9 cellular contexts compared by ENCODE assay signal in genomic region chr17:40538019-40538935, GRCh38. TPM values are rescaled to one million over a fixed set of nuclear protein-coding genes. Genes with fewer than 3 reads are reported as not detected.
DNase-seq lines count a peak whose midpoint lies in the region; ATAC-seq and TF ChIP-seq lines count a peak whose summit lies in the region.
"Had no signal": no experiment of that assay in that cellular context is flagged by ENCODE, and none has a peak within 500 bp of the region (broad histone marks: within the 10 kb centered on the region; RNA-seq: fewer than 3 reads in every experiment).

No MANE protein-coding gene starts in this region.

- no peak overlapping the region for H3K4me3 ChIP-seq in upper lobe of left lung

- no peaks in the 10 kb centered on the region for H3K9me3 ChIP-seq in upper lobe of left lung

- peaks cover 75% of the 10 kb centered on the region for H3K4me1 Mint-ChIP-seq in mesothelial cell of epicardium

- no peak for TF ChIP-seq EP300 in upper lobe of left lung (IDR thresholded peaks at IDR 0.05)

- no peaks in the 10 kb centered on the region for H3K36me3 Mint-ChIP-seq in mesothelial cell of epicardium

- H3K36me3 ChIP-seq in upper lobe of left lung: no peaks in the 10 kb centered on the region

- H3K27me3 ChIP-seq in upper lobe of left lung: no peaks in the 10 kb centered on the region

- H3K27ac ChIP-seq in upper lobe of left lung: peak overlapping the region; percentile 83 to 93 (median 86)

- H3K27me3 Mint-ChIP-seq in mesothelial cell of epicardium (ENCODE audit: low read depth): no peaks in the 10 kb centered on the region

- no peaks in the 10 kb centered on the region for H3K9me3 Mint-ChIP-seq in mesothelial cell of epicardium

- WGBS in upper lobe of left lung, 2 donors: 51 to 65% methylated on average over 14 to 15 of the region's 15 CpGs

- TF ChIP-seq CTCF in mesothelial cell of epicardium (IDR thresholded peaks at IDR 0.05; ENCODE audit: unreplicated experiment) (no peak), upper lobe of left lung (IDR thresholded peaks at IDR 0.05) (no peak)

- H3K27ac Mint-ChIP-seq in mesothelial cell of epicardium: peak overlapping the region; percentile 15

- H3K4me1 ChIP-seq in upper lobe of left lung: peaks cover 79 to 87% (median 84%) of the 10 kb centered on the region in 4 donors

- H3K4me3 Mint-ChIP-seq in mesothelial cell of epicardium: no peak overlapping the region

- ATAC-seq in upper lobe of left lung (ENCODE audit: low FRiP score in 2 of 2) (peak in 1 of 2 donors; percentile 31), HG02623 (IDR thresholded peaks at IDR 0.05; ENCODE audit: unreplicated experiment) (no peak), GM18520 (IDR thresholded peaks at IDR 0.05; ENCODE audit: unreplicated experiment) (no peak)

- TF ChIP-seq POLR2A in upper lobe of left lung (IDR thresholded peaks at IDR 0.05): no peak

- DNase-seq in activated CD8-positive, alpha-beta memory T cell treated with anti-CD3 and anti-CD28 coated beads for 24 hours: peak; percentile 60
- DNase-seq in activated CD8-positive, alpha-beta memory T cell treated with anti-CD3 and anti-CD28 coated beads, Interleukin-2, amount 50 U/mL, for 4 hours: no peak
- DNase-seq in cerebellum (ENCODE audit: low spot score) (peak; percentile 83), mesothelial cell of epicardium (ENCODE audit: low spot score in 2 of 2, unreplicated experiment in 2 of 2) (no peak), upper lobe of left lung (peak; percentile 78 to 86), NCI-H345 treated with DMSO at 0.1 percent for 48 hours (lab: John Stamatoyannopoulos, UW; ENCODE audit: unreplicated experiment) (no peak)
- DNase-seq: small intestine had no signal

RNA-seq across cellular contexts. Expression of gene CCR7, which starts 27.0 kb away (rescaled TPM):
- total RNA-seq in cerebellum (not detected), mesothelial cell of epicardium (0.09 TPM in 1 of 3 replicates, not detected in the others), upper lobe of left lung (1 to 10 TPM in 3 of 6 donors, under 1 TPM in 1, not detected in 2; 0.30 to 2.8 (median 1.4) TPM)

RNA-seq across cellular contexts. Expression of gene TNS4, which starts 36.9 kb away (rescaled TPM):
- total RNA-seq in cerebellum (not detected), mesothelial cell of epicardium (0.07 TPM in 1 of 3 replicates, not detected in the others), upper lobe of left lung (1 to 10 TPM in 4 of 6 donors, under 1 TPM in 1, not detected in 1; 0.54 to 5.1 (median 1.1) TPM)

Comparison
In these comparisons a context has a peak if more than half of its experiments do, and no peak if none do; other contexts are left out.
1. DNase-seq: peak in activated CD8-positive, alpha-beta memory T cell treated with anti-CD3 and anti-CD28 coated beads for 24 hours (single experiment), cerebellum (single experiment) and upper lobe of left lung (2 of 2); none in activated CD8-positive, alpha-beta memory T cell treated with anti-CD3 and anti-CD28 coated beads, Interleukin-2, amount 50 U/mL, for 4 hours (single experiment), mesothelial cell of epicardium (0 of 2) and NCI-H345 treated with DMSO at 0.1 percent for 48 hours (single experiment).